ENCODE assay signal across 32 cellular contexts in the genomic region with DNA sequence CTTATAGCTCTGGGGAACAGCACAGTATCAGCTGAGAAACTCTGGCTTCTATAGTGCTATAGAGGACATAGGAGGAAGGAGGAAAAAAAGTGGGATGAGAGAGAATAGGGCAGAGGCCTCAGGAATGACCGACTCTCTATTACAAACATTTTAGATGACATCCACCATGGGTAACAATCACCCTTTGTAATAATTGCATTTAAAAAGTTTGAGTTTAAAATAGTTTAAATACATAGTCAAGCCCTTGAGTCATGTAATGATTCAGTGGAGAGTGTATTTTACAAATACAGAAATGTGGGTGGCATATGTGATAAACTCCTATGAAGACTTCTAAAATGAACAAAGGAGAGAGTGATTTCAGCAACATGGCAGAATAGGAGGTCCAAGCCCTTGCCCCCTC.
DNase-seq lines count a peak whose midpoint lies in the region; ATAC-seq, FAIRE-seq and TF ChIP-seq lines count a peak whose summit lies in the region.
"Had no signal": no experiment of that assay in that cellular context is flagged by ENCODE, and none has a peak within 500 bp of the region (broad histone marks: within the 10 kb centered on the region; RNA-seq: fewer than 3 reads in every experiment).

No MANE protein-coding gene starts in this region.

- no peak overlapping the region for H3K27ac ChIP-seq in IMR-90 (ENCODE audit: insufficient read depth, low read length)
- H3K27ac ChIP-seq in astrocyte (ENCODE audit: low read depth, low read length): peak overlapping the region; percentile 60
- no peak overlapping the region for H3K27ac ChIP-seq in mesenchymal stem cell (ENCODE audit: low read length, poor library complexity, severe bottlenecking)
- H3K27ac ChIP-seq: ascending aorta, C4-2B, gastrocnemius medialis, lower lobe of right lung, Peyer's patch, prostate gland, tibial artery had no signal

- H3K36me3 ChIP-seq in IMR-90 (ENCODE audit: control insufficient read depth, insufficient read depth, low read length): no peaks in the 10 kb centered on the region
- no peaks in the 10 kb centered on the region for H3K36me3 ChIP-seq in astrocyte (ENCODE audit: insufficient read depth, low read length)
- H3K36me3 ChIP-seq in mesenchymal stem cell (ENCODE audit: control insufficient read depth in 1 of 2, insufficient read depth in 2 of 2, low read depth in 1 of 2, low read length in 2 of 2): no peaks in the 10 kb centered on the region
- H3K36me3 ChIP-seq: ascending aorta, gastrocnemius medialis, lower lobe of right lung, Peyer's patch, prostate gland, tibial artery had no signal

- H3K9me3 ChIP-seq in IMR-90 (ENCODE audit: control insufficient read depth, insufficient read depth, low read length): peaks cover 15% of the 10 kb centered on the region
- H3K9me3 ChIP-seq in astrocyte (ENCODE audit: insufficient read depth, low read depth, low read length): peaks cover 4% of the 10 kb centered on the region
- H3K9me3 ChIP-seq in mesenchymal stem cell (ENCODE audit: control insufficient read depth, low read length): peaks cover 20% of the 10 kb centered on the region
- H3K9me3 ChIP-seq: gastrocnemius medialis, Peyer's patch, prostate gland had no signal

- peaks cover 10% of the 10 kb centered on the region for H3K4me1 Mint-ChIP-seq in astrocyte (ENCODE audit: low read depth, unreplicated experiment)
- H3K4me1 Mint-ChIP-seq: activated CD4-positive, alpha-beta T cell treated with anti-CD3 and anti-CD28 coated beads, Interleukin-2, amount 10 ng/mL, durations not matched to agents 7 days and 5 days; activated naive CD8-positive, alpha-beta T cell treated with anti-CD3 and anti-CD28 coated beads, Interleukin-2, amount 10 ng/mL, durations not matched to agents 7 days and 5 days; central memory CD8-positive, alpha-beta T cell; natural killer cell had no signal

- H3K4me3 ChIP-seq in IMR-90 (ENCODE audit: insufficient read depth, low read depth, low read length) (no peak overlapping the region), astrocyte (ENCODE audit: insufficient read depth, low read depth, low read length) (no peak overlapping the region), mesenchymal stem cell (ENCODE audit: insufficient read depth in 1 of 2, low read depth in 1 of 2, low read length in 2 of 2) (no peak overlapping the region)
- H3K4me3 ChIP-seq: ascending aorta, gastrocnemius medialis, lower lobe of right lung, Peyer's patch, prostate gland, tibial artery had no signal

- no peak overlapping the region for H2AK9ac ChIP-seq in IMR-90 (replicated peaks; ENCODE audit: low read depth, low read length, poor library complexity)

- H3K27ac Mint-ChIP-seq in astrocyte (ENCODE audit: unreplicated experiment): no peak overlapping the region
- H3K27ac Mint-ChIP-seq: activated CD4-positive, alpha-beta T cell treated with anti-CD3 and anti-CD28 coated beads, Interleukin-2, amount 10 ng/mL, durations not matched to agents 7 days and 5 days; activated naive CD8-positive, alpha-beta T cell treated with anti-CD3 and anti-CD28 coated beads, Interleukin-2, amount 10 ng/mL, durations not matched to agents 7 days and 5 days; activated T-cell treated with anti-CD3 and anti-CD28 coated beads, Interleukin-2, amount 50 U/mL, for 24 hours; H9; natural killer cell; WTC11 had no signal

- H2BK20ac ChIP-seq in IMR-90 (ENCODE audit: low read depth, low read length): no peak overlapping the region

- H3K9ac ChIP-seq in IMR-90 (ENCODE audit: low read depth, low read length) (no peak overlapping the region), astrocyte (ENCODE audit: low read length) (peak overlapping the region; percentile 43), mesenchymal stem cell (ENCODE audit: low read length) (peak overlapping the region; percentile 22)

- H3K4me1 ChIP-seq in IMR-90 (ENCODE audit: control insufficient read depth, insufficient read depth, low read length) (no peaks in the 10 kb centered on the region), astrocyte (ENCODE audit: insufficient read depth, low read length) (no peaks in the 10 kb centered on the region), mesenchymal stem cell (ENCODE audit: control insufficient read depth, insufficient read depth, low read depth, low read length) (no peaks in the 10 kb centered on the region)
- H3K4me1 ChIP-seq: ascending aorta, gastrocnemius medialis, lower lobe of right lung, Peyer's patch, prostate gland, tibial artery had no signal

- H4K20me1 ChIP-seq in IMR-90 (ENCODE audit: insufficient read depth, low read length): no peaks in the 10 kb centered on the region
- H4K20me1 ChIP-seq in astrocyte (ENCODE audit: insufficient read depth, low read length): no peaks in the 10 kb centered on the region

- peaks cover 9% of the 10 kb centered on the region for H3K9me3 Mint-ChIP-seq in astrocyte (ENCODE audit: unreplicated experiment)
- H3K9me3 Mint-ChIP-seq: H9 had no signal

- H2AFZ ChIP-seq in IMR-90 (replicated peaks; ENCODE audit: low read length, poor library complexity) (no peak overlapping the region), astrocyte (ENCODE audit: low read depth, low read length) (no peak overlapping the region), mesenchymal stem cell (ENCODE audit: low read depth, low read length) (no peak overlapping the region)

- H3K18ac ChIP-seq in IMR-90 (ENCODE audit: low read depth, low read length): no peak overlapping the region
- no peak overlapping the region for H3K18ac ChIP-seq in mesenchymal stem cell (ENCODE audit: low read depth in 1 of 2, low read length in 2 of 2)

- no CpG with 5 or more reads among the region's 1 CpG for WGBS in IMR-90 (ENCODE audit: extremely low coverage in 2 of 2, insufficient read length in 1 of 2), 2 experiments
- no CpG with 5 or more reads among the region's 1 CpG for WGBS in mesenchymal stem cell

- no peak overlapping the region for H3K14ac ChIP-seq in IMR-90 (replicated peaks; ENCODE audit: low read depth, low read length)
- no peak overlapping the region for H3K14ac ChIP-seq in mesenchymal stem cell (ENCODE audit: low read length in 2 of 2)

- no peak overlapping the region for H2BK15ac ChIP-seq in IMR-90 (ENCODE audit: low read depth, low read length)
- no peak overlapping the region for H2BK15ac ChIP-seq in mesenchymal stem cell (ENCODE audit: low read depth, poor library complexity, severe bottlenecking)

- no peak for TF ChIP-seq RAD21 in IMR-90 (IDR thresholded peaks at IDR 0.05; ENCODE audit: low read length)

- POLR2A ChIA-PET in IMR-90 (lab: Charles Lee; ENCODE audit: unreplicated experiment): no interaction called here

- no peak overlapping the region for H3K23ac ChIP-seq in IMR-90 (ENCODE audit: low read depth, low read length)
- no peak overlapping the region for H3K23ac ChIP-seq in mesenchymal stem cell (ENCODE audit: low read length in 2 of 2)

- DNase-seq in COLO829 (ENCODE audit: low spot score) (peak; percentile 4), IMR-90 (peak; percentile 33), astrocyte (ENCODE audit: low read depth) (peak; percentile 32), mesenchymal stem cell (no peak)
- DNase-seq: activated CD4-positive, alpha-beta T cell treated with anti-CD3 and anti-CD28 coated beads, Interleukin-2, amount 10 ng/mL, durations not matched to agents 7 days and 5 days; activated gamma-delta T cell; activated naive CD8-positive, alpha-beta T cell treated with anti-CD3 and anti-CD28 coated beads, Interleukin-2, amount 10 ng/mL, durations not matched to agents 7 days and 5 days; activated T-cell treated with anti-CD3 and anti-CD28 coated beads, Interleukin-2, amount 50 U/mL, for 24 hours; DMS79 treated with DMSO at 0.1 percent for 48 hours; gastrocnemius medialis; H9; lower lobe of right lung; natural killer cell; NCI-H1048; NCI-H1694 treated with DMSO at 0.1 percent for 48 hours; NCI-H446 treated with DMSO at 0.1 percent for 48 hours; NCI-H774; nucleus accumbens; Peyer's patch; SIG-M5; stimulated activated CD4-positive, alpha-beta T cell treated with anti-CD3 and anti-CD28 coated beads, Interleukin-4, amount 100 ng/mL, for 1 hour; tibial artery had no signal

- TF ChIP-seq POLR2A in IMR-90 (IDR thresholded peaks at IDR 0.05; ENCODE audit: low read depth, low read length): no peak

- H4K8ac ChIP-seq in IMR-90 (ENCODE audit: low read depth in 2 of 2, low read length in 2 of 2) (no peak overlapping the region), mesenchymal stem cell (ENCODE audit: low read length) (no peak overlapping the region)

- intact Hi-C loops in IMR-90 (cut with micrococcal nuclease): no loop called here

- H3K36me3 Mint-ChIP-seq in astrocyte (ENCODE audit: low read depth, unreplicated experiment): no peaks in the 10 kb centered on the region
- H3K36me3 Mint-ChIP-seq: activated naive CD8-positive, alpha-beta T cell treated with anti-CD3 and anti-CD28 coated beads, Interleukin-2, amount 10 ng/mL, durations not matched to agents 7 days and 5 days had no signal

- ATAC-seq in IMR-90 (ENCODE audit: low read depth) (peak; percentile 72), GM18907 (IDR thresholded peaks at IDR 0.05; ENCODE audit: unreplicated experiment) (no peak), GM21390 (IDR thresholded peaks at IDR 0.05; ENCODE audit: unreplicated experiment) (no peak), GM18870 (IDR thresholded peaks at IDR 0.05; ENCODE audit: unreplicated experiment) (no peak)
- ATAC-seq: gastrocnemius medialis, natural killer cell, sciatic nerve, WTC11 had no signal

- no peak overlapping the region for H2BK120ac ChIP-seq in IMR-90 (ENCODE audit: low read depth, low read length)
- no peak overlapping the region for H2BK120ac ChIP-seq in mesenchymal stem cell (ENCODE audit: low read depth, low read length)

- H3K79me1 ChIP-seq in IMR-90 (ENCODE audit: low read depth in 1 of 2, low read length in 2 of 2) (no peaks in the 10 kb centered on the region), mesenchymal stem cell (replicated peaks; ENCODE audit: low read length, poor library complexity, severe bottlenecking) (no peaks in the 10 kb centered on the region)

- CTCF ChIA-PET in IMR-90 (lab: Yijun Ruan, JAX): no interaction called here

- H3K27me3 Mint-ChIP-seq in astrocyte (ENCODE audit: low read depth, unreplicated experiment): no peaks in the 10 kb centered on the region
- H3K27me3 Mint-ChIP-seq: activated CD4-positive, alpha-beta T cell treated with anti-CD3 and anti-CD28 coated beads, Interleukin-2, amount 10 ng/mL, durations not matched to agents 7 days and 5 days; activated naive CD8-positive, alpha-beta T cell treated with anti-CD3 and anti-CD28 coated beads, Interleukin-2, amount 10 ng/mL, durations not matched to agents 7 days and 5 days; activated T-cell treated with anti-CD3 and anti-CD28 coated beads, Interleukin-2, amount 50 U/mL, for 24 hours; central memory CD8-positive, alpha-beta T cell had no signal

- H3K4ac ChIP-seq in IMR-90 (ENCODE audit: low read depth, low read length): no peak overlapping the region
- H3K4ac ChIP-seq in mesenchymal stem cell (ENCODE audit: low read depth in 1 of 2, low read length in 2 of 2): no peak overlapping the region

- H4K5ac ChIP-seq in IMR-90 (ENCODE audit: low read depth, low read length): no peak overlapping the region

- H4K91ac ChIP-seq in IMR-90 (ENCODE audit: insufficient read depth, low read depth, low read length) (no peak overlapping the region), mesenchymal stem cell (ENCODE audit: low read length) (no peak overlapping the region)

- no peak overlapping the region for H2AK5ac ChIP-seq in IMR-90 (ENCODE audit: low read depth, low read length)
- H2AK5ac ChIP-seq in mesenchymal stem cell (ENCODE audit: low read length, severe bottlenecking): no peak overlapping the region

- H2BK5ac ChIP-seq in IMR-90 (ENCODE audit: low read depth, low read length, poor library complexity, severe bottlenecking) (no peak overlapping the region), mesenchymal stem cell (ENCODE audit: low read depth, low read length, poor library complexity, severe bottlenecking) (no peak overlapping the region)

- no peaks in the 10 kb centered on the region for H3K27me3 ChIP-seq in IMR-90 (ENCODE audit: control insufficient read depth, insufficient read depth, low read length)
- H3K27me3 ChIP-seq in astrocyte (ENCODE audit: insufficient read depth, low read length): no peaks in the 10 kb centered on the region
- no peaks in the 10 kb centered on the region for H3K27me3 ChIP-seq in mesenchymal stem cell (ENCODE audit: control insufficient read depth in 1 of 2, insufficient read depth in 1 of 2, low read length in 2 of 2)
- H3K27me3 ChIP-seq: ascending aorta, gastrocnemius medialis, Peyer's patch, tibial artery had no signal

- no peak overlapping the region for H3K4me3 Mint-ChIP-seq in astrocyte (ENCODE audit: unreplicated experiment)
- H3K4me3 Mint-ChIP-seq: activated CD4-positive, alpha-beta T cell treated with anti-CD3 and anti-CD28 coated beads, Interleukin-2, amount 10 ng/mL, durations not matched to agents 7 days and 5 days; activated naive CD8-positive, alpha-beta T cell treated with anti-CD3 and anti-CD28 coated beads, Interleukin-2, amount 10 ng/mL, durations not matched to agents 7 days and 5 days; activated T-cell treated with anti-CD3 and anti-CD28 coated beads, Interleukin-2, amount 50 U/mL, for 24 hours; central memory CD8-positive, alpha-beta T cell; H9; natural killer cell; WTC11 had no signal

- TF ChIP-seq CTCF in IMR-90 (conservative IDR thresholded peaks at IDR 0.05; ENCODE audit: low read depth, low read length): no peak
- no peak for TF ChIP-seq CTCF in astrocyte (IDR thresholded peaks at IDR 0.05; ENCODE audit: insufficient read depth, low read depth, low read length)

- no peaks in the 10 kb centered on the region for H3K79me2 ChIP-seq in astrocyte (ENCODE audit: insufficient read depth, low read length)

- in situ Hi-C loops in IMR-90 (cut with MboI; ENCODE audit: low sequenced_read_pairs): no loop called here

- H2BK12ac ChIP-seq in mesenchymal stem cell (ENCODE audit: low read length in 2 of 2): no peak overlapping the region

- dilution Hi-C loops in IMR-90 (cut with HindIII; ENCODE audit: low sequenced_read_pairs, unreplicated experiment): no loop called here

- no peaks in the 10 kb centered on the region for H3K9me1 ChIP-seq in IMR-90 (ENCODE audit: insufficient read depth, low read length)

- no peak for FAIRE-seq in astrocyte (lab: Jason Lieb, UNC)
- FAIRE-seq: GM18507 had no signal

- no peak overlapping the region for H3K56ac ChIP-seq in IMR-90 (ENCODE audit: extremely low read depth, insufficient read depth, low read length)

- H3K4me2 ChIP-seq in IMR-90 (ENCODE audit: low read depth, low read length) (no peak overlapping the region), astrocyte (ENCODE audit: low read length) (peak overlapping the region; percentile 52), mesenchymal stem cell (ENCODE audit: low read length, poor library complexity, severe bottlenecking) (no peak overlapping the region)

- BruUV-seq in IMR-90 (replicated peaks; lab: Mats Ljungman, UMichigan): no TSS peak
